In genomic region chr16:2053211-2053610, GRCh38 we compare ENCODE assay signal across 29 cellular contexts. TPM values are rescaled to one million over a fixed set of nuclear protein-coding genes. Genes with fewer than 3 reads are reported as not detected.
"Had no signal": no experiment of that assay in that cellular context is flagged by ENCODE, and none has a peak within 500 bp of the region (broad histone marks: within the 10 kb centered on the region; RNA-seq: fewer than 3 reads in every experiment).

No MANE protein-coding gene starts in this region.

- DNase-seq: stimulated activated CD4-positive, alpha-beta T cell treated with anti-CD3 and anti-CD28 coated beads, Interleukin-2, amount 100 ng/mL, for 48 hours; stimulated activated CD4-positive, alpha-beta T cell treated with anti-CD3 and anti-CD28 coated beads, Interleukin-4, amount 100 ng/mL, for 1 hour; stimulated activated CD4-positive, alpha-beta T cell treated with anti-CD3 and anti-CD28 coated beads, Interleukin-4, amount 100 ng/mL, for 24 hours; stimulated activated CD4-positive, alpha-beta T cell treated with anti-CD3 and anti-CD28 coated beads, Interleukin-4, amount 100 ng/mL, for 4 hours; stimulated activated CD8-positive, alpha-beta memory T cell treated with anti-CD3 and anti-CD28 coated beads, Interleukin-4, amount 100 ng/mL, for 48 hours; stimulated activated naive B cell treated with anti-CD40 and anti-IgM and Interleukin-4, amounts not matched to agents 10 μg/mL and 1 μg/mL and 100 μg/mL, for 72 hours; stimulated activated naive CD4-positive, alpha-beta T cell; stimulated activated naive CD4-positive, alpha-beta T cell treated with Interleukin-2 at 50 U/mL for 16 hours; stimulated activated naive CD8-positive, alpha-beta T cell treated with anti-CD3 and anti-CD28 coated beads, Interleukin-15, amount 100 ng/mL, for 72 hours; stimulated activated naive CD8-positive, alpha-beta T cell treated with anti-CD3 and anti-CD28 coated beads, Interleukin-15, Interleukin-2, amounts not matched to agents 100 U/mL and 50 U/mL, for 24 hours; stomach; substantia nigra; testis; thyroid gland; tibial artery; transverse colon; trophoblast cell; upper lobe of right lung; uterus had no signal

- H3K9me3 ChIP-seq: stomach, suprapubic skin, testis, thoracic aorta, thyroid gland, tibial artery, tibial nerve, transverse colon, upper lobe of left lung, upper lobe of right lung, uterus, vagina had no signal

- H3K36me3 ChIP-seq: uterus had no signal

- H3K4me3 ChIP-seq: stomach, suprapubic skin, testis, thoracic aorta, thyroid gland, tibial artery, tibial nerve, transverse colon, upper lobe of left lung, upper lobe of right lung, uterus, vagina had no signal

- H3K27ac ChIP-seq: stomach, suprapubic skin, testis, thoracic aorta, thyroid gland, tibial artery, tibial nerve, transverse colon, upper lobe of left lung, upper lobe of right lung, uterus, vagina had no signal

- ATAC-seq: stimulated activated effector memory CD8-positive, alpha-beta T cell treated with anti-CD3 and anti-CD28 coated beads, Interleukin-12 subunit alpha, Interleukin-12 subunit beta, amount 100 ng/mL, for 72 hours; stimulated activated memory B cell treated with anti-CD40 and anti-IgM and Interleukin-4, amounts not matched to agents 10 μg/mL and 1 μg/mL and 100 μg/mL, for 72 hours; stimulated activated naive B cell treated with anti-CD40 and anti-IgM and Interleukin-4, amounts not matched to agents 10 μg/mL and 1 μg/mL and 100 μg/mL, for 72 hours; stimulated activated naive CD8-positive, alpha-beta T cell treated with anti-CD3 and anti-CD28 coated beads, Interleukin-15, amount 100 ng/mL, for 72 hours; stimulated activated naive CD8-positive, alpha-beta T cell treated with anti-CD3 and anti-CD28 coated beads, Interleukin-15, Interleukin-2, amounts not matched to agents 100 U/mL and 50 U/mL, for 24 hours; upper lobe of right lung had no signal

- H3K27me3 ChIP-seq: stomach, suprapubic skin, testis, thyroid gland, tibial artery, tibial nerve, transverse colon, upper lobe of left lung, upper lobe of right lung, uterus, vagina had no signal

RNA-seq across cellular contexts. Expression of gene NPW, which starts 33.6 kb away (rescaled TPM):
- total RNA-seq: subcutaneous adipose tissue, thoracic aorta, upper lobe of right lung, ureter, urinary bladder, vagina had no signal
